ENCODE assay signal across 8 cellular contexts in genomic region chr17:68291836-68292688, GRCh38. TPM values are rescaled to one million over a fixed set of nuclear protein-coding genes. Genes with fewer than 3 reads are reported as not detected.
A peak's percentile ranks its signal among the peaks of the same experiment; 100 is the strongest.
DNase-seq lines count a peak whose midpoint lies in the region; FAIRE-seq and TF ChIP-seq lines count a peak whose summit lies in the region.

No MANE protein-coding gene starts in this region.

- H3K27ac Mint-ChIP-seq in HFFc6, result peak overlapping the region; percentile 31
- peak overlapping the region; percentile 89 for H3K27ac Mint-ChIP-seq in T-helper 2 cell treated with Interferon-gamma antibody and Interleukin-4, amounts not matched to agents 5 μg/mL and 100 μg/mL, for 36 hours

- TF ChIP-seq CTCF in HFFc6 (IDR thresholded peaks at IDR 0.05) (peak; percentile 21), astrocyte of the cerebellum (IDR thresholded peaks at IDR 0.05; ENCODE audit: low read depth, low read length, missing control alignments) (no peak)

- peaks cover 21% of the 10 kb centered on the region for H3K4me1 Mint-ChIP-seq in HFFc6 (ENCODE audit: low read depth)
- peaks cover 62% of the 10 kb centered on the region for H3K4me1 Mint-ChIP-seq in T-helper 2 cell treated with Interferon-gamma antibody and Interleukin-4, amounts not matched to agents 5 μg/mL and 100 μg/mL, for 36 hours (ENCODE audit: low read depth)

- peaks cover 40% of the 10 kb centered on the region for H3K4me1 ChIP-seq in iPS-18a (ENCODE audit: control insufficient read depth, low read depth, low read length)
- peaks cover 19 to 35% (median 24%) of the 10 kb centered on the region in 3 donors for H3K4me1 ChIP-seq in skeletal muscle tissue (ENCODE audit: control insufficient read depth in 3 of 3, insufficient read depth in 3 of 3, low read length in 3 of 3)

- DNase-seq in GM12891 (ENCODE audit: insufficient read length, low spot score), result peak; percentile 82
- peak; percentile 57 for DNase-seq in HFFc6
- peak; percentile 92 for DNase-seq in MV-4-11 (lab: John Stamatoyannopoulos, UW)
- peak; percentile 87 for DNase-seq in T-helper 2 cell treated with Interferon-gamma antibody and Interleukin-4, amounts not matched to agents 5 μg/mL and 100 μg/mL, for 36 hours (ENCODE audit: low spot score)
- DNase-seq in astrocyte of the cerebellum (ENCODE audit: low read depth), result no peak
- no peak for DNase-seq in amniotic stem cell (lab: John Stamatoyannopoulos, UW)

- H3K4me3 Mint-ChIP-seq in HFFc6, result peak overlapping the region; percentile 77
- peak overlapping the region; percentile 88 for H3K4me3 Mint-ChIP-seq in T-helper 2 cell treated with Interferon-gamma antibody and Interleukin-4, amounts not matched to agents 5 μg/mL and 100 μg/mL, for 36 hours

- H3K36me3 Mint-ChIP-seq in HFFc6 (ENCODE audit: low read depth), result no peaks in the 10 kb centered on the region
- peaks cover 10% of the 10 kb centered on the region for H3K36me3 Mint-ChIP-seq in T-helper 2 cell treated with Interferon-gamma antibody and Interleukin-4, amounts not matched to agents 5 μg/mL and 100 μg/mL, for 36 hours (ENCODE audit: low read depth)

- H3K9ac ChIP-seq in iPS-18a (ENCODE audit: low read length), result peak overlapping the region; percentile 81
- peak overlapping the region; percentile 73 to 87 (median 80) for H3K9ac ChIP-seq in skeletal muscle tissue (ENCODE audit: low read depth in 1 of 3, low read length in 3 of 3)

- in situ Hi-C loops in astrocyte of the cerebellum (cut with HindIII; ENCODE audit: low sequenced_read_pairs), result no loop called here

- TF ChIP-seq POLR2A in GM12891 (IDR thresholded peaks at IDR 0.05; ENCODE audit: low read depth, low read length), result no peak; the same call in 1 of the 2 replicates

- no peaks in the 10 kb centered on the region for H3K36me3 ChIP-seq in iPS-18a (ENCODE audit: control insufficient read depth, low read depth, low read length)
- H3K36me3 ChIP-seq in skeletal muscle tissue (ENCODE audit: control insufficient read depth in 3 of 3, insufficient read depth in 3 of 3, low read length in 3 of 3), result no peaks in the 10 kb centered on the region

- no peaks in the 10 kb centered on the region for H3K9me3 Mint-ChIP-seq in HFFc6
- no peaks in the 10 kb centered on the region for H3K9me3 Mint-ChIP-seq in T-helper 2 cell treated with Interferon-gamma antibody and Interleukin-4, amounts not matched to agents 5 μg/mL and 100 μg/mL, for 36 hours

- peak; percentile 96 for FAIRE-seq in GM12891 (lab: Jason Lieb, UNC)

- H3K9me3 ChIP-seq in iPS-18a (ENCODE audit: control insufficient read depth, low read depth, low read length) (no peaks in the 10 kb centered on the region), skeletal muscle tissue (ENCODE audit: control insufficient read depth in 3 of 3, low read length in 3 of 3) (no peaks in the 10 kb centered on the region)

- H3K27ac ChIP-seq in iPS-18a (ENCODE audit: low read length) (no peak overlapping the region), skeletal muscle tissue (ENCODE audit: low read depth, low read length) (peak overlapping the region; percentile 79)

- peaks cover 46% of the 10 kb centered on the region for H3K27me3 ChIP-seq in iPS-18a (ENCODE audit: control insufficient read depth, insufficient read depth, low read length)
- peaks cover 0 to 2% (median 0%) of the 10 kb centered on the region in 3 donors for H3K27me3 ChIP-seq in skeletal muscle tissue (ENCODE audit: control insufficient read depth in 3 of 3, insufficient read depth in 3 of 3, low read length in 3 of 3)

- peaks cover 14% of the 10 kb centered on the region for H3K27me3 Mint-ChIP-seq in HFFc6 (ENCODE audit: insufficient read depth)
- peaks cover 3% of the 10 kb centered on the region for H3K27me3 Mint-ChIP-seq in T-helper 2 cell treated with Interferon-gamma antibody and Interleukin-4, amounts not matched to agents 5 μg/mL and 100 μg/mL, for 36 hours (ENCODE audit: low read depth)

- H3K4me3 ChIP-seq in astrocyte of the cerebellum (ENCODE audit: low read depth, low read length), result peak overlapping the region; percentile 55
- peak overlapping the region; percentile 75 for H3K4me3 ChIP-seq in iPS-18a (ENCODE audit: low read length)
- H3K4me3 ChIP-seq in skeletal muscle tissue (ENCODE audit: low read length in 3 of 3), result peak overlapping the region; percentile 61 to 83 (median 80)

TF ChIP-seq in GM12891, 5 proteins besides CTCF, POLR2A, EP300 and RAD21:
- TF ChIP-seq POLR2AphosphoS5 (IDR thresholded peaks at IDR 0.05; ENCODE audit: low read depth, low read length) (peak; percentile 65), SPI1 (IDR thresholded peaks at IDR 0.05; ENCODE audit: low read depth, low read length) (peak; percentile 77), TAF1 (IDR thresholded peaks at IDR 0.05; ENCODE audit: low read depth, low read length) (peak; percentile 84), POU2F2 (IDR thresholded peaks at IDR 0.05; ENCODE audit: low read depth, low read length) (peak; percentile 83; the same call in 1 of the 2 replicates), PAX5 (IDR thresholded peaks at IDR 0.05; ENCODE audit: insufficient read depth, low read length, severe bottlenecking) (no peak)

RNA-seq across cellular contexts. Expression of gene ARSG, which starts 0.8 kb away (rescaled TPM):
- 3.1 TPM for polyA plus RNA-seq in GM12891 (2012; ENCODE audit: low read depth, missing spikeins)
- total RNA-seq in HFFc6 (2021; fragmentation: NEBNext Ultra II Directional; extraction: Animal tissue kit (Norgen Biotek cat#: 25700)), result 1 to 10 TPM; 4.0 to 7.0 (median 5.0) TPM
- total RNA-seq in skeletal muscle tissue, result 1.6 TPM

RNA-seq across cellular contexts. Expression of gene SLC16A6, which starts 1.1 kb away (rescaled TPM):
- polyA plus RNA-seq in GM12891 (2012; ENCODE audit: low read depth, missing spikeins), result 1.7 TPM
- under 1 TPM; 0.12 to 0.56 (median 0.38) TPM for total RNA-seq in HFFc6 (2021; fragmentation: NEBNext Ultra II Directional; extraction: Animal tissue kit (Norgen Biotek cat#: 25700))
- total RNA-seq in skeletal muscle tissue, result 1.0 TPM

RNA-seq across cellular contexts. Expression of gene AMZ2, which starts 44.2 kb away (rescaled TPM):
- 84.6 TPM for polyA plus RNA-seq in GM12891 (2012; ENCODE audit: low read depth, missing spikeins)
- total RNA-seq in HFFc6 (2021; fragmentation: NEBNext Ultra II Directional; extraction: Animal tissue kit (Norgen Biotek cat#: 25700)), result 100 to 1,000 TPM; 108 to 127 (median 123) TPM
- total RNA-seq in skeletal muscle tissue, result 49.6 TPM

Comparison
In these comparisons a context has a peak if more than half of its experiments do, and no peak if none do; other contexts are left out.
1. DNase-seq: peak in GM12891 (single experiment), HFFc6 (single experiment), MV-4-11 (single experiment) and T-helper 2 cell treated with Interferon-gamma antibody and Interleukin-4, amounts not matched to agents 5 μg/mL and 100 μg/mL, for 36 hours (single experiment); none in astrocyte of the cerebellum (single experiment) and amniotic stem cell (single experiment).
2. Peak in every context shown above with its lines, with median percentiles within 50 percentile points of each other: H3K4me3 ChIP-seq.